17 cellular contexts compared by ENCODE assay signal in genomic region chr1:163436133-163436532, GRCh38.
A peak's percentile ranks its signal among the peaks of the same experiment; 100 is the strongest.
DNase-seq lines count a peak whose midpoint lies in the region; ATAC-seq lines count a peak whose summit lies in the region.
"Had no signal": no experiment of that assay in that cellular context is flagged by ENCODE, and none has a peak within 500 bp of the region (broad histone marks: within the 10 kb centered on the region; RNA-seq: fewer than 3 reads in every experiment).

No MANE protein-coding gene starts in this region.

- no peak overlapping the region for H3K27ac ChIP-seq in caudate nucleus (ENCODE audit: low read depth, low read length)
- H3K27ac ChIP-seq: C4-2B had no signal

- ATAC-seq in GM19397 (IDR thresholded peaks at IDR 0.05; ENCODE audit: unreplicated experiment) (no peak), HG03045 (IDR thresholded peaks at IDR 0.05; ENCODE audit: unreplicated experiment) (no peak)
- ATAC-seq: HepG2, PC-3 had no signal

- in situ Hi-C loops in G401 (cut with HindIII; ENCODE audit: low sequenced_read_pairs): no loop called here

- peak; percentile 54 for DNase-seq in G401 (ENCODE audit: low spot score)
- peak; percentile 75 to 85 for DNase-seq in NCI-H446 (lab: John Stamatoyannopoulos, UW)
- DNase-seq in cerebellar cortex (ENCODE audit: low spot score): peak; percentile 39
- peak; percentile 30 for DNase-seq in myocyte (ENCODE audit: low read depth)
- no peak for DNase-seq in caudate nucleus (lab: John Stamatoyannopoulos, UW)
- DNase-seq: EL, HFFc6, KG1, NCI-H1436, NCI-H2081, NCI-H226, NCI-H526 treated with DMSO at 0.1 percent for 48 hours, PC-3 had no signal

Comparison
In these comparisons a context has a peak if more than half of its experiments do, and no peak if none do; other contexts are left out.
1. DNase-seq: peak in G401 (single experiment), NCI-H446 (2 of 2), cerebellar cortex (single experiment) and myocyte (single experiment); none in caudate nucleus (0 of 61).